24 cellular contexts compared by ENCODE assay signal in the genomic region with DNA sequence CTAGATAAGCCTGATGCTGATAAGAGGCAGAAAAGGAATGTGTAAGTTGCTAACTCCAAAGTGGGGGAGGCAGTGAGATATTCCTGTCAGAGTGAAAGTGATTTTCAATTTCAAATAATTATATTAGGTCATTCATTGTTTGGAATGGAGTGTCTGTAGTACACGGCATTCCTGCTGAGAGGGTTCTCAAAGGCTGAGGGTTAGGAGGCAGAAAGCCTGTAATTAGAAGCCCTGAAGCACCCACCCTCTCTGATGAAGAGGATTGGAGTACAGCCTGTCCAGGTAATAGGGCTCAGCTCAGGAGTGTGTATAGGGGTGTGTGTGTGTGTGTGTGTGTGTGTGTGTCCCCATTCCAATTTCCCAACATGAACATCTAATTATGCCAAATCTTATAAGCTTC.
DNase-seq lines count a peak whose midpoint lies in the region; ATAC-seq and TF ChIP-seq lines count a peak whose summit lies in the region.
"Had no signal": no experiment of that assay in that cellular context is flagged by ENCODE, and none has a peak within 500 bp of the region (broad histone marks: within the 10 kb centered on the region; RNA-seq: fewer than 3 reads in every experiment).

No MANE protein-coding gene starts in this region.

- H3K9me3 ChIP-seq in MM.1S (replicated peaks; ENCODE audit: insufficient read depth, low read length) = no peaks in the 10 kb centered on the region
- H3K9me3 ChIP-seq: prostate gland, testis had no signal

- no peak overlapping the region for H3K27ac ChIP-seq in MM.1S (ENCODE audit: low read length)
- H3K27ac ChIP-seq: brain microvascular endothelial cell, prostate gland, testis had no signal

- H3K4me2 ChIP-seq in MM.1S (ENCODE audit: low read depth, low read length) = no peak overlapping the region

- H3K4me1 ChIP-seq in MM.1S (ENCODE audit: low read length) = no peaks in the 10 kb centered on the region
- H3K4me1 ChIP-seq: prostate gland, testis had no signal

- H3K4me3 ChIP-seq in MM.1S (ENCODE audit: low read length) = no peak overlapping the region
- H3K4me3 ChIP-seq: GM12878, prostate gland, skin epidermis, testis had no signal

- no peaks in the 10 kb centered on the region for H4K20me1 ChIP-seq in MM.1S (ENCODE audit: insufficient read depth, low read length)

- H2AFZ ChIP-seq in MM.1S (ENCODE audit: low read length) = no peak overlapping the region

- ATAC-seq in HG02973 (IDR thresholded peaks at IDR 0.05; ENCODE audit: unreplicated experiment) = no peak
- ATAC-seq: activated T-helper 17 cell treated with anti-CD3 and anti-CD28 coated beads, Interleukin-2, amount 50 U/mL, for 72 hours; GM12878; left lobe of liver; stimulated activated naive B cell treated with anti-CD40 and anti-IgM and Interleukin-4, amounts not matched to agents 10 μg/mL and 1 μg/mL and 100 μg/mL, for 72 hours had no signal

- DNase-seq in DMS79 (lab: John Stamatoyannopoulos, UW) = peak; percentile 61
- peak; percentile 43 for DNase-seq in NCI-H128 (lab: John Stamatoyannopoulos, UW; ENCODE audit: unreplicated experiment)
- DNase-seq in NCI-H748 (lab: John Stamatoyannopoulos, UW; ENCODE audit: unreplicated experiment) = peak; percentile 72
- peak; percentile 63 for DNase-seq in islet precursor cell
- no peak for DNase-seq in GM03348 (ENCODE audit: low spot score)
- DNase-seq in MM.1S = no peak
- DNase-seq in cerebellar nuclear complex (lab: John Stamatoyannopoulos, UW) = no peak
- DNase-seq: activated CD4-positive, alpha-beta T cell treated with anti-CD3 and anti-CD28 coated beads for 48 hours; brain microvascular endothelial cell; glutamatergic neuron; H7; Karpas-422; NCI-H1048; SHP77 treated with DMSO at 0.1 percent for 48 hours; stimulated activated CD4-positive, alpha-beta T cell treated with anti-CD3 and anti-CD28 coated beads, Interleukin-2, amount 100 ng/mL, for 24 hours; stimulated activated naive B cell treated with anti-CD40 and anti-IgM and Interleukin-4, amounts not matched to agents 10 μg/mL and 1 μg/mL and 100 μg/mL, for 72 hours; T-helper 1 cell; testis had no signal

- TF ChIP-seq CTCF in MM.1S (IDR thresholded peaks at IDR 0.05; ENCODE audit: low read length) = no peak

- H3F3A ChIP-seq in MM.1S (ENCODE audit: insufficient read depth, low read length) = no peaks in the 10 kb centered on the region

- H3K9me2 ChIP-seq in MM.1S (replicated peaks; ENCODE audit: insufficient read depth, low read length) = no peaks in the 10 kb centered on the region

- no peaks in the 10 kb centered on the region for H3K79me2 ChIP-seq in MM.1S (ENCODE audit: low read length)

- no peaks in the 10 kb centered on the region for H3K36me3 ChIP-seq in MM.1S (replicated peaks; ENCODE audit: insufficient read depth, low read length)
- H3K36me3 ChIP-seq: brain microvascular endothelial cell, prostate gland had no signal

- no peak overlapping the region for H3K9ac ChIP-seq in MM.1S (ENCODE audit: low read length)

- H3K27me3 ChIP-seq in MM.1S (replicated peaks; ENCODE audit: insufficient read depth, low read length) = no peaks in the 10 kb centered on the region
- H3K27me3 ChIP-seq: brain microvascular endothelial cell, testis had no signal

Comparison
In these comparisons a context has a peak if more than half of its experiments do, and no peak if none do; other contexts are left out.
1. DNase-seq: peak in DMS79 (single experiment), NCI-H128 (single experiment), NCI-H748 (single experiment) and islet precursor cell (single experiment); none in GM03348 (single experiment), MM.1S (single experiment) and cerebellar nuclear complex (0 of 2).